Comparison of ENCODE assay signal across 1 cellular context in genomic region chr10:132452651-132453469, GRCh38.
TF ChIP-seq lines count a peak whose summit lies in the region.

No MANE protein-coding gene starts in this region.

TF ChIP-seq in HepG2, 621 proteins besides CTCF, POLR2A, EP300 and RAD21 (continued from another document and continues in another):
- TF ChIP-seq FIP1L1 (IDR thresholded peaks at IDR 0.05; ENCODE audit: borderline replicate concordance, insufficient read depth, low read depth, low read length) (no peak), AKNA (CRISPR knock-in tag; IDR thresholded peaks at IDR 0.05; ENCODE audit: borderline replicate concordance) (no peak), GATA4 (IDR thresholded peaks at IDR 0.05; ENCODE audit: borderline replicate concordance, low read depth) (no peak), HNRNPLL (IDR thresholded peaks at IDR 0.05; ENCODE audit: low read depth, low read length, poor library complexity, severe bottlenecking) (peak; percentile 52), ZNF883 (CRISPR knock-in tag; IDR thresholded peaks at IDR 0.05; ENCODE audit: not compliant biosample characterization) (no peak), TEF (CRISPR knock-in tag; IDR thresholded peaks at IDR 0.05) (no peak), TOE1 (CRISPR knock-in tag; IDR thresholded peaks at IDR 0.05) (no peak), MYC (CRISPR knock-in tag; IDR thresholded peaks at IDR 0.05; ENCODE audit: borderline replicate concordance) (peak; percentile 73), CHD4 (IDR thresholded peaks at IDR 0.05; ENCODE audit: borderline replicate concordance, low read length) (no peak), SIN3A (IDR thresholded peaks at IDR 0.05; ENCODE audit: borderline replicate concordance, low read depth, low read length) (no peak), TAF15 (IDR thresholded peaks at IDR 0.05; ENCODE audit: low read depth, low read length, poor library complexity, severe bottlenecking) (no peak), POGZ (CRISPR knock-in tag; IDR thresholded peaks at IDR 0.05) (no peak), NR3C1 (CRISPR knock-in tag; IDR thresholded peaks at IDR 0.05) (no peak), SRY (CRISPR knock-in tag; IDR thresholded peaks at IDR 0.05) (no peak), RBAK (CRISPR knock-in tag; IDR thresholded peaks at IDR 0.05) (no peak), CENPT (CRISPR knock-in tag; IDR thresholded peaks at IDR 0.05; ENCODE audit: low read depth) (no peak), ARID4A (CRISPR knock-in tag; IDR thresholded peaks at IDR 0.05; ENCODE audit: borderline replicate concordance) (peak; percentile 19; the same call in 1 of the 2 replicates), ZNF256 (CRISPR knock-in tag; conservative IDR thresholded peaks at IDR 0.05) (no peak), ZNF678 (CRISPR knock-in tag; IDR thresholded peaks at IDR 0.05) (no peak), TFAP4 (IDR thresholded peaks at IDR 0.05; ENCODE audit: borderline replicate concordance, low read depth) (no peak), HNF1A (IDR thresholded peaks at IDR 0.05; ENCODE audit: low read depth) (no peak), HNF1A (CRISPR knock-in tag; IDR thresholded peaks at IDR 0.05; ENCODE audit: borderline replicate concordance) (no peak), SMARCC2 (IDR thresholded peaks at IDR 0.05) (no peak), ZNF749 (CRISPR knock-in tag; IDR thresholded peaks at IDR 0.05; ENCODE audit: borderline replicate concordance) (no peak), STAT6 (CRISPR knock-in tag; IDR thresholded peaks at IDR 0.05; ENCODE audit: borderline replicate concordance) (no peak), ZHX2 (IDR thresholded peaks at IDR 0.05; ENCODE audit: low read depth) (no peak), ZHX2 (CRISPR knock-in tag; IDR thresholded peaks at IDR 0.05; ENCODE audit: borderline replicate concordance) (no peak), ZNF260 (CRISPR knock-in tag; IDR thresholded peaks at IDR 0.05; ENCODE audit: borderline replicate concordance, low read depth) (no peak), ZFY (CRISPR knock-in tag; IDR thresholded peaks at IDR 0.05) (peak; percentile 20), GTF3A (CRISPR knock-in tag; conservative IDR thresholded peaks at IDR 0.05) (no peak)
